ENCODE assay signal across 12 cellular contexts in genomic region chr21:14591277-14591876, GRCh38. TPM values are rescaled to one million over a fixed set of nuclear protein-coding genes. Genes with fewer than 3 reads are reported as not detected.
DNase-seq lines count a peak whose midpoint lies in the region; ATAC-seq and TF ChIP-seq lines count a peak whose summit lies in the region.
"Had no signal": no experiment of that assay in that cellular context is flagged by ENCODE, and none has a peak within 500 bp of the region (broad histone marks: within the 10 kb centered on the region; RNA-seq: fewer than 3 reads in every experiment).

No MANE protein-coding gene starts in this region.

- no peak for TF ChIP-seq POLR2A in heart left ventricle (IDR thresholded peaks at IDR 0.05)

- H3K9me3 Mint-ChIP-seq in T-helper 2 cell treated with Interferon-gamma antibody and Interleukin-4, amounts not matched to agents 5 μg/mL and 100 μg/mL, for 36 hours = peaks cover 38% of the 10 kb centered on the region
- H3K9me3 Mint-ChIP-seq in activated naive CD8-positive, alpha-beta T cell treated with anti-CD3 and anti-CD28 coated beads for 36 hours = peaks cover 6% of the 10 kb centered on the region
- H3K9me3 Mint-ChIP-seq in nephron progenitor cell = peaks cover 8% of the 10 kb centered on the region

- H3K27ac ChIP-seq in RWPE1 = no peak overlapping the region
- H3K27ac ChIP-seq in heart left ventricle = peak overlapping the region in 2 of 12 donors; percentile 32 to 92

- H3K36me3 ChIP-seq in heart left ventricle = no peaks in the 10 kb centered on the region

- peaks cover 35% of the 10 kb centered on the region for H3K36me3 Mint-ChIP-seq in T-helper 2 cell treated with Interferon-gamma antibody and Interleukin-4, amounts not matched to agents 5 μg/mL and 100 μg/mL, for 36 hours (ENCODE audit: low read depth)
- peaks cover 14% of the 10 kb centered on the region for H3K36me3 Mint-ChIP-seq in activated naive CD8-positive, alpha-beta T cell treated with anti-CD3 and anti-CD28 coated beads for 36 hours
- no peaks in the 10 kb centered on the region for H3K36me3 Mint-ChIP-seq in nephron progenitor cell (ENCODE audit: low read depth)

- H3K4me3 Mint-ChIP-seq in T-helper 2 cell treated with Interferon-gamma antibody and Interleukin-4, amounts not matched to agents 5 μg/mL and 100 μg/mL, for 36 hours = peak overlapping the region; percentile 51
- H3K4me3 Mint-ChIP-seq in activated naive CD8-positive, alpha-beta T cell treated with anti-CD3 and anti-CD28 coated beads for 36 hours = no peak overlapping the region
- no peak overlapping the region for H3K4me3 Mint-ChIP-seq in nephron progenitor cell

- TF ChIP-seq CTCF in nephron progenitor cell (IDR thresholded peaks at IDR 0.05) = no peak
- TF ChIP-seq CTCF in RWPE1 (conservative IDR thresholded peaks at IDR 0.05; ENCODE audit: low read depth) = no peak
- no peak for TF ChIP-seq CTCF in heart left ventricle (IDR thresholded peaks at IDR 0.05)

- H3K4me1 ChIP-seq in heart left ventricle = peaks cover 0 to 41% (median 0%) of the 10 kb centered on the region in 12 donors

- H3K4me3 ChIP-seq in heart left ventricle = no peak overlapping the region

- H3K27me3 Mint-ChIP-seq in T-helper 2 cell treated with Interferon-gamma antibody and Interleukin-4, amounts not matched to agents 5 μg/mL and 100 μg/mL, for 36 hours (ENCODE audit: low read depth) = no peaks in the 10 kb centered on the region
- no peaks in the 10 kb centered on the region for H3K27me3 Mint-ChIP-seq in activated naive CD8-positive, alpha-beta T cell treated with anti-CD3 and anti-CD28 coated beads for 36 hours
- H3K27me3 Mint-ChIP-seq in nephron progenitor cell (ENCODE audit: low read depth, poor library complexity) = peaks cover 4% of the 10 kb centered on the region

- peaks cover 41% of the 10 kb centered on the region for H3K4me1 Mint-ChIP-seq in T-helper 2 cell treated with Interferon-gamma antibody and Interleukin-4, amounts not matched to agents 5 μg/mL and 100 μg/mL, for 36 hours (ENCODE audit: low read depth)
- peaks cover 28% of the 10 kb centered on the region for H3K4me1 Mint-ChIP-seq in activated naive CD8-positive, alpha-beta T cell treated with anti-CD3 and anti-CD28 coated beads for 36 hours
- no peaks in the 10 kb centered on the region for H3K4me1 Mint-ChIP-seq in nephron progenitor cell

- no peaks in the 10 kb centered on the region for H3K27me3 ChIP-seq in heart left ventricle

- H3K9me3 ChIP-seq in heart left ventricle = peaks cover 0 to 11% (median 0%) of the 10 kb centered on the region in 12 donors

- CTCF ChIA-PET in RWPE1 (lab: Yijun Ruan, JAX) = no interaction called here

- ATAC-seq in HG02759 (IDR thresholded peaks at IDR 0.05; ENCODE audit: unreplicated experiment) = peak; percentile 42
- no peak for ATAC-seq in heart left ventricle

- peak overlapping the region; percentile 78 for H3K27ac Mint-ChIP-seq in T-helper 2 cell treated with Interferon-gamma antibody and Interleukin-4, amounts not matched to agents 5 μg/mL and 100 μg/mL, for 36 hours
- peak overlapping the region; percentile 79 for H3K27ac Mint-ChIP-seq in activated naive CD8-positive, alpha-beta T cell treated with anti-CD3 and anti-CD28 coated beads for 36 hours
- H3K27ac Mint-ChIP-seq in nephron progenitor cell = peak overlapping the region; percentile 5

- POLR2A ChIA-PET in RWPE1 (lab: Yijun Ruan, JAX; ENCODE audit: low non-redundant PET) = no interaction called here

- 81 to 91% (median 86%) methylated on average over 1 of the region's 1 CpG for WGBS in heart left ventricle, 4 donors

- DNase-seq in T-helper 2 cell treated with Interferon-gamma antibody and Interleukin-4, amounts not matched to agents 5 μg/mL and 100 μg/mL, for 36 hours (ENCODE audit: low spot score) = no peak
- DNase-seq in T-helper 2 cell (no peak), nephron progenitor cell (no peak), RWPE1 (ENCODE audit: low spot score) (no peak), NCI-H187 (lab: John Stamatoyannopoulos, UW) (no peak), heart left ventricle (no peak)
- no peak for DNase-seq in activated naive CD8-positive, alpha-beta T cell treated with anti-CD3 and anti-CD28 coated beads for 36 hours
- DNase-seq: activated CD4-positive, CD25-positive, alpha-beta regulatory T cell treated with anti-CD3 and anti-CD28 coated beads, Interleukin-2, amount 50 U/mL, for 72 hours; DMS79; Karpas-422; SHP77 had no signal

- intact Hi-C loops in heart left ventricle (cut with DNase I) = no loop called here

RNA-seq across cellular contexts. Expression of gene SAMSN1, which starts 45.3 kb away (rescaled TPM):
- 100 to 1,000 TPM; 113 to 119 TPM for total RNA-seq in activated naive CD8-positive, alpha-beta T cell treated with anti-CD3 and anti-CD28 coated beads for 36 hours
- total RNA-seq in heart left ventricle = 10 to 100 TPM in 1 of 9 donors, 1 to 10 TPM in 6, under 1 TPM in 2; 0.44 to 21.2 (median 1.4) TPM
- polyA plus RNA-seq in heart left ventricle = 1 to 10 TPM in 1 of 2 donors, under 1 TPM in 1; 0.88 to 2.3 TPM

Comparison
In these comparisons a context has a peak if more than half of its experiments do, and no peak if none do; other contexts are left out.
1. H3K27ac Mint-ChIP-seq: peak in every context shown above with its lines; median percentile 79 in activated naive CD8-positive, alpha-beta T cell treated with anti-CD3 and anti-CD28 coated beads for 36 hours; 78 in T-helper 2 cell treated with Interferon-gamma antibody and Interleukin-4, amounts not matched to agents 5 μg/mL and 100 μg/mL, for 36 hours; 5 in nephron progenitor cell.
2. RNA of gene SAMSN1, which starts 45.3 kb away (total RNA-seq): 113 to 119 TPM in activated naive CD8-positive, alpha-beta T cell treated with anti-CD3 and anti-CD28 coated beads for 36 hours; 0.44 to 21.2 TPM in heart left ventricle; every median in the first group is over 4 times any median in the second.